ENCODE assay signal across 12 cellular contexts in genomic region chr22:18035740-18036139, GRCh38. TPM values are rescaled to one million over a fixed set of nuclear protein-coding genes. Genes with fewer than 3 reads are reported as not detected.
A peak's percentile ranks its signal among the peaks of the same experiment; 100 is the strongest.
DNase-seq lines count a peak whose midpoint lies in the region; ATAC-seq, FAIRE-seq and TF ChIP-seq lines count a peak whose summit lies in the region.
"Had no signal": no experiment of that assay in that cellular context is flagged by ENCODE, and none has a peak within 500 bp of the region (broad histone marks: within the 10 kb centered on the region; RNA-seq: fewer than 3 reads in every experiment).

No MANE protein-coding gene starts in this region.

- peaks cover 0 to 8% of the 10 kb centered on the region in 2 donors for H3K4me1 ChIP-seq in breast epithelium
- peaks cover 0 to 4% of the 10 kb centered on the region in 2 donors for H3K4me1 ChIP-seq in uterus

- H3K27me3 ChIP-seq in breast epithelium, result no peaks in the 10 kb centered on the region
- no peaks in the 10 kb centered on the region for H3K27me3 ChIP-seq in uterus

- CTCF ChIA-PET in MCF 10A (lab: Yijun Ruan, JAX), result interaction anchor here (0.6 to 1.2 kb wide), 4 partner anchors 9 to 106 kb away, joined by 3 read pairs; partner anchors contain the start of gene MICAL3

- no peak for ATAC-seq in GM21360 (IDR thresholded peaks at IDR 0.05; ENCODE audit: unreplicated experiment)

- BruUV-seq in MCF 10A (replicated peaks; lab: Mats Ljungman, UMichigan), result no TSS peak

- H3K36me3 ChIP-seq in breast epithelium (no peaks in the 10 kb centered on the region), uterus (no peaks in the 10 kb centered on the region)

- no peak overlapping the region for H3K4me3 ChIP-seq in breast epithelium
- H3K4me3 ChIP-seq in uterus, result no peak overlapping the region

- H3K36me3 Mint-ChIP-seq in MCF 10A (ENCODE audit: insufficient read depth, unreplicated experiment), result peaks cover 4% of the 10 kb centered on the region

- no peaks in the 10 kb centered on the region for H3K27me3 Mint-ChIP-seq in MCF 10A (ENCODE audit: insufficient read depth, unreplicated experiment)
- H3K27me3 Mint-ChIP-seq: activated T-cell treated with anti-CD3 and anti-CD28 coated beads, Interleukin-2, amount 50 U/mL, for 24 hours had no signal

- TF ChIP-seq POLR2A in breast epithelium (IDR thresholded peaks at IDR 0.05), result no peak
- TF ChIP-seq POLR2A in uterus (IDR thresholded peaks at IDR 0.05), result no peak

- FAIRE-seq in D721Med (lab: Jason Lieb, UNC), result no peak
- FAIRE-seq: TTC549 had no signal

- peak; percentile 97 for DNase-seq in MCF 10A (ENCODE audit: unreplicated experiment)
- no peak for DNase-seq in breast epithelium (ENCODE audit: low spot score in 2 of 2)
- peak; percentile 55 for DNase-seq in SKM-1 treated with dmso at 0.1 percent for 144 hours (lab: John Stamatoyannopoulos, UW; ENCODE audit: unreplicated experiment)
- peak; percentile 92 for DNase-seq in kidney tubule cell (ENCODE audit: low spot score)
- no peak for DNase-seq in uterus
- DNase-seq in D721Med (ENCODE audit: insufficient read length, low spot score), result no peak
- DNase-seq in T1000 (lab: John Stamatoyannopoulos, UW), result no peak
- DNase-seq: activated T-cell treated with anti-CD3 and anti-CD28 coated beads, Interleukin-2, amount 50 U/mL, for 24 hours; central memory CD4-positive, alpha-beta T cell; NCI-H774 had no signal

- peak overlapping the region in 1 of 2 donors; percentile 12 for H3K27ac ChIP-seq in breast epithelium
- H3K27ac ChIP-seq in uterus, result peak overlapping the region; percentile 5 to 22

- H3K4me3 Mint-ChIP-seq in MCF 10A (ENCODE audit: unreplicated experiment), result peak overlapping the region; percentile 54
- H3K4me3 Mint-ChIP-seq: activated T-cell treated with anti-CD3 and anti-CD28 coated beads, Interleukin-2, amount 50 U/mL, for 24 hours had no signal

- intact Hi-C loops in MCF 10A (cut with micrococcal nuclease) (no loop called here), breast epithelium (cut with DNase I; ENCODE audit: low total_unique reads) (no loop called here), uterus (cut with DNase I; ENCODE audit: low total_unique reads) (no loop called here)

- H3K9me3 Mint-ChIP-seq in MCF 10A (ENCODE audit: unreplicated experiment), result no peaks in the 10 kb centered on the region
- H3K9me3 Mint-ChIP-seq: activated T-cell treated with anti-CD3 and anti-CD28 coated beads, Interleukin-2, amount 50 U/mL, for 24 hours had no signal

- H3K9me3 ChIP-seq in breast epithelium (no peaks in the 10 kb centered on the region), uterus (no peaks in the 10 kb centered on the region)

- no peak for TF ChIP-seq CTCF in MCF 10A (IDR thresholded peaks at IDR 0.05; ENCODE audit: unreplicated experiment)
- TF ChIP-seq CTCF in breast epithelium (IDR thresholded peaks at IDR 0.05), result no peak
- no peak for TF ChIP-seq CTCF in uterus (IDR thresholded peaks at IDR 0.05)
- no peak for TF ChIP-seq CTCF in D721Med (IDR thresholded peaks at IDR 0.05; ENCODE audit: insufficient read depth, missing control alignments)

- POLR2A ChIA-PET in MCF 10A (lab: Yijun Ruan, JAX), result interaction anchor here (0.6 to 3.8 kb wide), 11 partner anchors 11 to 961 kb away, joined by 3 to 37 read pairs (median 4); partner anchors contain the start of genes MICAL3 and PEX26

- H3K4me1 Mint-ChIP-seq in MCF 10A (ENCODE audit: insufficient read depth, unreplicated experiment), result peaks cover 54% of the 10 kb centered on the region

- peak overlapping the region; percentile 93 for H3K27ac Mint-ChIP-seq in MCF 10A (ENCODE audit: low read depth, unreplicated experiment)
- H3K27ac Mint-ChIP-seq: activated T-cell treated with anti-CD3 and anti-CD28 coated beads, Interleukin-2, amount 50 U/mL, for 24 hours had no signal

RNA-seq across cellular contexts. Expression of gene MICAL3, which starts 11.4 kb away (rescaled TPM):
- total RNA-seq in MCF 10A (2022) (54.1 and 62.1 TPM in 2 replicates), breast epithelium (10 to 100 TPM; 19.5 to 42.3 (median 34.8) TPM), uterus (100 to 1,000 TPM in 1 of 4 donors, 10 to 100 TPM in 3; 13.5 to 167 (median 47.2) TPM)

RNA-seq across cellular contexts. Expression of gene PEX26, which starts 42.0 kb away (rescaled TPM):
- 41.0 and 47.1 TPM in 2 replicates for total RNA-seq in MCF 10A (2022)
- total RNA-seq in breast epithelium, result 10 to 100 TPM; 18.7 to 22.2 (median 19.2) TPM
- 10 to 100 TPM; 28.2 to 36.1 (median 31.2) TPM for total RNA-seq in uterus

Comparison
In these comparisons a context has a peak if more than half of its experiments do, and no peak if none do; other contexts are left out.
1. DNase-seq: peak in MCF 10A (single experiment), SKM-1 treated with dmso at 0.1 percent for 144 hours (single experiment) and kidney tubule cell (single experiment); none in breast epithelium (0 of 2), uterus (0 of 2), D721Med (single experiment) and T1000 (single experiment).